Comparison of ENCODE assay signal across 8 cellular contexts in the genomic region with DNA sequence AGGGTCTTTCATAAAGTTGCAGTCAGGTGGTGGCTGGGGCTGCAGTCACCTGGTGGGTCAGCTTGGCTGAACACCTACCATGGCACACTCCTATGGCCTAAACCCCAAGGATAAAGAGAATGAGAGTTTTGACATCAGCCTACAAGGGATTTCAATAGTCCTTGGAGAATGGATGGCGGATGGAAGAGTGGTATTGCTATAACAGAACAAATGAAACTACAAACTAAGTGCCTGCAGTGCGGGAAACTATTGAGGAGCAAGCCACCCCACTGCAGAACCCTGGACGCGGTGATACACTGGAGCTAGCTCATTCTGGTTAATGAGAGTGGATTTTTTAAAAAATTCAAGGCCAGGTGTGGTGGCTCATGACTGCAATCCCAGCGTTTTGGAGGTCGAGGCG. TPM values are rescaled to one million over a fixed set of nuclear protein-coding genes. Genes with fewer than 3 reads are reported as not detected.
DNase-seq lines count a peak whose midpoint lies in the region; ATAC-seq, FAIRE-seq and TF ChIP-seq lines count a peak whose summit lies in the region.
"Had no signal": no experiment of that assay in that cellular context is flagged by ENCODE, and none has a peak within 500 bp of the region (broad histone marks: within the 10 kb centered on the region; RNA-seq: fewer than 3 reads in every experiment).

No MANE protein-coding gene starts in this region.

- no peaks in the 10 kb centered on the region for H3K36me3 ChIP-seq in CD8-positive, alpha-beta memory T cell (ENCODE audit: insufficient read depth, low read length)
- H3K36me3 ChIP-seq in KMS-11 (ENCODE audit: insufficient read depth) (no peaks in the 10 kb centered on the region), mammary epithelial cell (ENCODE audit: insufficient read depth, low read length) (no peaks in the 10 kb centered on the region)
- H3K36me3 ChIP-seq: cardiac muscle cell had no signal

- no peaks in the 10 kb centered on the region for H3K9me3 Mint-ChIP-seq in CD8-positive, alpha-beta memory T cell
- H3K9me3 Mint-ChIP-seq in nephron = no peaks in the 10 kb centered on the region

- no peak overlapping the region for H3K27ac ChIP-seq in CD8-positive, alpha-beta memory T cell (ENCODE audit: low read depth, low read length)
- H3K27ac ChIP-seq in KMS-11 = no peak overlapping the region
- no peak overlapping the region for H3K27ac ChIP-seq in mammary epithelial cell (ENCODE audit: insufficient read depth, low read depth, low read length)

- no peak for ATAC-seq in GM21717 (IDR thresholded peaks at IDR 0.05; ENCODE audit: unreplicated experiment)
- no peak for ATAC-seq in GM18520 (IDR thresholded peaks at IDR 0.05; ENCODE audit: unreplicated experiment)

- H4K20me1 ChIP-seq in KMS-11 (ENCODE audit: insufficient read depth) (no peaks in the 10 kb centered on the region), mammary epithelial cell (ENCODE audit: insufficient read depth, low read length) (no peaks in the 10 kb centered on the region)

- peaks cover 0 to 4% (median 0%) of the 10 kb centered on the region in 3 donors for H3K36me3 Mint-ChIP-seq in CD8-positive, alpha-beta memory T cell
- H3K36me3 Mint-ChIP-seq in nephron (ENCODE audit: low read depth) = no peaks in the 10 kb centered on the region

- peak overlapping the region in 2 of 8 donors; percentile 17 to 77 for H3K27ac Mint-ChIP-seq in CD8-positive, alpha-beta memory T cell
- H3K27ac Mint-ChIP-seq in nephron = peak overlapping the region in 2 of 3 experiments; percentile 65 to 93

- peaks cover 35 to 40% (median 39%) of the 10 kb centered on the region in 3 donors for H3K4me1 Mint-ChIP-seq in CD8-positive, alpha-beta memory T cell
- H3K4me1 Mint-ChIP-seq in nephron = peaks cover 29% of the 10 kb centered on the region

- peak overlapping the region; percentile 87 to 97 (median 93) for H3K4me3 Mint-ChIP-seq in CD8-positive, alpha-beta memory T cell
- peak overlapping the region; percentile 89 to 94 (median 93) for H3K4me3 Mint-ChIP-seq in nephron

- TF ChIP-seq CTCF in KMS-11 (conservative IDR thresholded peaks at IDR 0.05; ENCODE audit: low read depth, low read length) = no peak
- TF ChIP-seq CTCF in mammary epithelial cell (conservative IDR thresholded peaks at IDR 0.05 in 1 of 2, IDR thresholded peaks at IDR 0.05 in 1 of 2; ENCODE audit: extremely low read depth in 1 of 2, insufficient read depth in 1 of 2, low read depth in 1 of 2, low read length in 2 of 2) = no peak
- no peak for TF ChIP-seq CTCF in nephron (IDR thresholded peaks at IDR 0.05; ENCODE audit: unreplicated experiment in 3 of 3)

- H3K4me3 ChIP-seq in CD8-positive, alpha-beta memory T cell (ENCODE audit: low read length) = no peak overlapping the region
- H3K4me3 ChIP-seq in KMS-11 (IDR thresholded peaks at IDR 0.05; ENCODE audit: insufficient read depth, low read depth, low read length) = no peak overlapping the region
- no peak overlapping the region for H3K4me3 ChIP-seq in mammary epithelial cell (replicated peaks in 1 of 3; ENCODE audit: insufficient read depth in 1 of 3, low read depth in 2 of 3, low read length in 3 of 3)

- H3K9ac ChIP-seq in KMS-11 (no peak overlapping the region), mammary epithelial cell (ENCODE audit: insufficient read depth, low read length) (no peak overlapping the region)

- H3K4me2 ChIP-seq in KMS-11 = peak overlapping the region; percentile 82; the same call in 1 of the 2 replicates
- H3K4me2 ChIP-seq in mammary epithelial cell (ENCODE audit: insufficient read depth, low read depth, low read length) = peak overlapping the region; percentile 83

- H3K9me3 ChIP-seq in CD8-positive, alpha-beta memory T cell (ENCODE audit: low read length) = no peaks in the 10 kb centered on the region
- H3K9me3 ChIP-seq in mammary epithelial cell (replicated peaks; ENCODE audit: insufficient read depth, low read length) = no peaks in the 10 kb centered on the region

- peaks cover 0 to 1% of the 10 kb centered on the region in 2 donors for H3K27me3 Mint-ChIP-seq in CD8-positive, alpha-beta memory T cell
- H3K27me3 Mint-ChIP-seq in nephron (ENCODE audit: low read depth) = no peaks in the 10 kb centered on the region

- no TSS peak for BruUV-seq in mammary epithelial cell (replicated peaks; lab: Mats Ljungman, UMichigan)

- intact Hi-C loops in mammary epithelial cell (cut with micrococcal nuclease) = no loop called here

- no peak for FAIRE-seq in HTR-8/SVneo (lab: Jason Lieb, UNC)

- DNase-seq in CD8-positive, alpha-beta memory T cell = no peak
- no peak for DNase-seq in mammary epithelial cell
- no peak for DNase-seq in HTR-8/SVneo (ENCODE audit: insufficient read length, low spot score)

- CTCF ChIA-PET in CD8-positive, alpha-beta memory T cell (lab: Charles Lee) = no interaction called here
- CTCF ChIA-PET in mammary epithelial cell (lab: Charles Lee; ENCODE audit: low non-redundant PET) = no interaction called here

- H3K79me2 ChIP-seq in KMS-11 (ENCODE audit: insufficient read depth, low read depth) = peaks cover 14% of the 10 kb centered on the region; the same call in 1 of the 2 replicates
- peaks cover 22% of the 10 kb centered on the region for H3K79me2 ChIP-seq in mammary epithelial cell (ENCODE audit: insufficient read depth, low read length)

- 91% methylated on average over 7 of the region's 7 CpGs for WGBS in mammary epithelial cell (ENCODE audit: low coverage, missing lambda C conversion rate)

- POLR2A ChIA-PET in CD8-positive, alpha-beta memory T cell (lab: Charles Lee) = no interaction called here

- peaks cover 32% of the 10 kb centered on the region for H3K4me1 ChIP-seq in CD8-positive, alpha-beta memory T cell (ENCODE audit: insufficient read depth, low read length)
- H3K4me1 ChIP-seq in KMS-11 (ENCODE audit: low read depth, poor library complexity, severe bottlenecking) (peaks cover 20% of the 10 kb centered on the region), mammary epithelial cell (ENCODE audit: insufficient read depth, low read length) (peaks cover 22% of the 10 kb centered on the region)

- H2AFZ ChIP-seq in KMS-11 (ENCODE audit: low read depth) = no peak overlapping the region
- no peak overlapping the region for H2AFZ ChIP-seq in mammary epithelial cell (ENCODE audit: low read depth, low read length)

- in situ Hi-C loops in mammary epithelial cell (cut with MboI; ENCODE audit: low sequenced_read_pairs in 2 of 2) = no loop called here

- no peaks in the 10 kb centered on the region for H3K27me3 ChIP-seq in CD8-positive, alpha-beta memory T cell (ENCODE audit: insufficient read depth, low read length, poor library complexity, severe bottlenecking)
- H3K27me3 ChIP-seq in KMS-11 (ENCODE audit: insufficient read depth, low read depth) = no peaks in the 10 kb centered on the region
- H3K27me3 ChIP-seq in mammary epithelial cell (ENCODE audit: insufficient read depth, low read length) = no peaks in the 10 kb centered on the region
- H3K27me3 ChIP-seq: cardiac muscle cell had no signal

- dilution Hi-C loops in mammary epithelial cell (cut with HindIII; ENCODE audit: low sequenced_read_pairs) = no loop called here

RNA-seq across cellular contexts. Expression of gene PRPSAP2, which starts 3.0 kb away (rescaled TPM):
- total RNA-seq in CD8-positive, alpha-beta memory T cell = 10 to 100 TPM; 49.7 to 51.6 TPM
- polyA plus RNA-seq in CD8-positive, alpha-beta memory T cell = 38.4 TPM
- 10 to 100 TPM; 25.7 to 38.1 TPM for total RNA-seq in mammary epithelial cell
- 24.0 TPM for polyA plus RNA-seq in mammary epithelial cell
- polyA minus RNA-seq in mammary epithelial cell = 28.2 TPM
